Comparison of ENCODE assay signal across 10 cellular contexts in genomic region chr13:100298116-100298681, GRCh38.
"Had no signal": no experiment of that assay in that cellular context is flagged by ENCODE, and none has a peak within 500 bp of the region (broad histone marks: within the 10 kb centered on the region; RNA-seq: fewer than 3 reads in every experiment).

No MANE protein-coding gene starts in this region.

- H3K27ac Mint-ChIP-seq: activated naive CD4-positive, alpha-beta T cell treated with anti-CD3 and anti-CD28 coated beads for 36 hours; naive thymus-derived CD8-positive, alpha-beta T cell; stimulated activated naive B cell treated with anti-CD40 and anti-IgM and Interleukin-4, amounts not matched to agents 10 μg/mL and 1 μg/mL and 100 μg/mL, for 72 hours had no signal

- H3K9me3 Mint-ChIP-seq: activated naive CD4-positive, alpha-beta T cell treated with anti-CD3 and anti-CD28 coated beads for 36 hours; stimulated activated naive B cell treated with anti-CD40 and anti-IgM and Interleukin-4, amounts not matched to agents 10 μg/mL and 1 μg/mL and 100 μg/mL, for 72 hours had no signal

- H3K4me3 ChIP-seq: ascending aorta, dorsolateral prefrontal cortex, left ventricle myocardium inferior, tibial artery had no signal

- H3K9me3 ChIP-seq: ascending aorta, left ventricle myocardium inferior, tibial artery had no signal

- H3K27me3 ChIP-seq: ascending aorta, dorsolateral prefrontal cortex, tibial artery had no signal

- H3K36me3 ChIP-seq: ascending aorta had no signal

- H3K4me3 Mint-ChIP-seq: activated naive CD4-positive, alpha-beta T cell treated with anti-CD3 and anti-CD28 coated beads for 36 hours; naive thymus-derived CD8-positive, alpha-beta T cell; stimulated activated naive B cell treated with anti-CD40 and anti-IgM and Interleukin-4, amounts not matched to agents 10 μg/mL and 1 μg/mL and 100 μg/mL, for 72 hours had no signal

- H3K27ac ChIP-seq: ascending aorta, dorsolateral prefrontal cortex, left ventricle myocardium inferior, tibial artery had no signal

- DNase-seq: activated naive CD4-positive, alpha-beta T cell treated with anti-CD3 and anti-CD28 coated beads for 36 hours; activated T-cell treated with anti-CD3 and anti-CD28 coated beads for 4 hours; dorsolateral prefrontal cortex; left ventricle myocardium inferior; mesenchymal stem cell; naive thymus-derived CD8-positive, alpha-beta T cell; stimulated activated CD4-positive, alpha-beta T cell treated with anti-CD3 and anti-CD28 coated beads, Interleukin-2, amount 100 ng/mL, for 48 hours; stimulated activated naive B cell treated with anti-CD40 and anti-IgM and Interleukin-4, amounts not matched to agents 10 μg/mL and 1 μg/mL and 100 μg/mL, for 72 hours; tibial artery had no signal

- H3K27me3 Mint-ChIP-seq: naive thymus-derived CD8-positive, alpha-beta T cell; stimulated activated naive B cell treated with anti-CD40 and anti-IgM and Interleukin-4, amounts not matched to agents 10 μg/mL and 1 μg/mL and 100 μg/mL, for 72 hours had no signal

- H3K4me1 Mint-ChIP-seq: stimulated activated naive B cell treated with anti-CD40 and anti-IgM and Interleukin-4, amounts not matched to agents 10 μg/mL and 1 μg/mL and 100 μg/mL, for 72 hours had no signal

- H3K4me1 ChIP-seq: ascending aorta had no signal
